ENCODE assay signal across 1 cellular context in the genomic region with DNA sequence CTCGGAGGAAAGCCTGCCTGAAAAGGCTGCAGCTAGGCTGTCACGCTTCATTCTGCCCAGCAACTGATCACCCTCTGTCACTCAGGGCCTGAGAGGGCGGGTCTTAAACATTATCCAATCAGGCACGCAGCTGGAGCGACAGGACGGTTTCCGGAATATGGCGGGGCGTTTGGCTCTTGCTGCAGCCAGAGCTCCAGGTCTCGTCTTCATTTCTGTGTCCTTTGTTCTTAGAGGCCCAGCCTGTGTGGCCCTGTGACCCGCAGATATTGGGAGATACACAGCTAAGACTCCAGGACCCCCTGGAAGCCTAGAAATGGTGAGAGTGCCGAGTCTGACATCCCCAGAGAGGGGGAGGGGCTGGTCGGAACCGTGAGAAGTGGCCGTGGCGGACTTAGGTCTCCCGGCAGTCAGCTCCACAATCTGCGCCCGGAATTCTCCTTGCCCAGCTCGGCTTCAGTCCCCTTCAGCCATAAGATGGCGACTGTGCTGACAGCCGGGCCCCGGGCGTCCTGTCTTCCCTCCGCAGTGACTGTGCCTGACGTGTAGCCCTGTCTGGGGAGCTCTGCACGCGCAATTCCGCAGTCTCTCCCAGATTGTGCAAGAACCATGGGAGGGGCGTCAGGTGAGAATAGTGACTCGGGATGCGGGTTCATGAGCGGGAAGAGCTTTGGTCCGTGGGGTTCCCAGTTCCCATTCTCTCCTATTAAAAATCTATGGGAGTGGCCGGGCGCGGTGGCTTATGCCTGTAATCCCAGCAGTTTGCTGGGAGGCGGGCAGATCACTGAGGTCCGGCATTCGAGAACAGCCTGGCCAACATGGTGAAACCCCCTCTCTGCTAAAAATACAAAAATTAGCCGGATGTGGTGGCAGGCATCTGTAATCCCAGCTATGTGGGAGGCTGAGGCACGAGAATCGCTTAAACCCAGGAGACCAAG.
TF ChIP-seq lines count a peak whose summit lies in the region.

A gene (plus strand): TSS at position 144 of the 935 bp plus-strand sequence. CDS start 170 bp downstream, at position 314.

TF ChIP-seq in HepG2, 621 proteins besides CTCF, POLR2A, EP300 and RAD21 (continued from another document and continues in another):
- TF ChIP-seq, protein P1, sequence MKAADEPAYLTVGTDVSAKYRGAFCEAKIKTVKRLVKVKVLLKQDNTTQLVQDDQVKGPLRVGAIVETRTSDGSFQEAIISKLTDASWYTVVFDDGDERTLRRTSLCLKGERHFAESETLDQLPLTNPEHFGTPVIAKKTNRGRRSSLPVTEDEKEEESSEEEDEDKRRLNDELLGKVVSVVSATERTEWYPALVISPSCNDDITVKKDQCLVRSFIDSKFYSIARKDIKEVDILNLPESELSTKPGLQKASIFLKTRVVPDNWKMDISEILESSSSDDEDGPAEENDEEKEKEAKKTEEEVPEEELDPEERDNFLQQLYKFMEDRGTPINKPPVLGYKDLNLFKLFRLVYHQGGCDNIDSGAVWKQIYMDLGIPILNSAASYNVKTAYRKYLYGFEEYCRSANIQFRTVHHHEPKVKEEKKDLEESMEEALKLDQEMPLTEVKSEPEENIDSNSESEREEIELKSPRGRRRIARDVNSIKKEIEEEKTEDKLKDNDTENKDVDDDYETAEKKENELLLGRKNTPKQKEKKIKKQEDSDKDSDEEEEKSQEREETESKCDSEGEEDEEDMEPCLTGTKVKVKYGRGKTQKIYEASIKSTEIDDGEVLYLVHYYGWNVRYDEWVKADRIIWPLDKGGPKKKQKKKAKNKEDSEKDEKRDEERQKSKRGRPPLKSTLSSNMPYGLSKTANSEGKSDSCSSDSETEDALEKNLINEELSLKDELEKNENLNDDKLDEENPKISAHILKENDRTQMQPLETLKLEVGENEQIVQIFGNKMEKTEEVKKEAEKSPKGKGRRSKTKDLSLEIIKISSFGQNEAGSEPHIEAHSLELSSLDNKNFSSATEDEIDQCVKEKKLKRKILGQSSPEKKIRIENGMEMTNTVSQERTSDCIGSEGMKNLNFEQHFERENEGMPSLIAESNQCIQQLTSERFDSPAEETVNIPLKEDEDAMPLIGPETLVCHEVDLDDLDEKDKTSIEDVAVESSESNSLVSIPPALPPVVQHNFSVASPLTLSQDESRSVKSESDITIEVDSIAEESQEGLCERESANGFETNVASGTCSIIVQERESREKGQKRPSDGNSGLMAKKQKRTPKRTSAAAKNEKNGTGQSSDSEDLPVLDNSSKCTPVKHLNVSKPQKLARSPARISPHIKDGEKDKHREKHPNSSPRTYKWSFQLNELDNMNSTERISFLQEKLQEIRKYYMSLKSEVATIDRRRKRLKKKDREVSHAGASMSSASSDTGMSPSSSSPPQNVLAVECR (CRISPR knock-in tag; IDR thresholded peaks at IDR 0.05; ENCODE audit: borderline replicate concordance): peak; percentile 72; the same call in 1 of the 2 replicates
- TF ChIP-seq, protein P2, sequence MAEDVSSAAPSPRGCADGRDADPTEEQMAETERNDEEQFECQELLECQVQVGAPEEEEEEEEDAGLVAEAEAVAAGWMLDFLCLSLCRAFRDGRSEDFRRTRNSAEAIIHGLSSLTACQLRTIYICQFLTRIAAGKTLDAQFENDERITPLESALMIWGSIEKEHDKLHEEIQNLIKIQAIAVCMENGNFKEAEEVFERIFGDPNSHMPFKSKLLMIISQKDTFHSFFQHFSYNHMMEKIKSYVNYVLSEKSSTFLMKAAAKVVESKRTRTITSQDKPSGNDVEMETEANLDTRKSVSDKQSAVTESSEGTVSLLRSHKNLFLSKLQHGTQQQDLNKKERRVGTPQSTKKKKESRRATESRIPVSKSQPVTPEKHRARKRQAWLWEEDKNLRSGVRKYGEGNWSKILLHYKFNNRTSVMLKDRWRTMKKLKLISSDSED (CRISPR knock-in tag; IDR thresholded peaks at IDR 0.05): no peak
- peak; percentile 53 for TF ChIP-seq TAF1 (CRISPR knock-in tag; IDR thresholded peaks at IDR 0.05)
- TF ChIP-seq ZSCAN12 (CRISPR knock-in tag; IDR thresholded peaks at IDR 0.05): no peak
- TF ChIP-seq ZFP90 (CRISPR knock-in tag; IDR thresholded peaks at IDR 0.05; ENCODE audit: borderline replicate concordance): 0 out of 2 replicates have a peak, but pooled peaks have one; percentile 53
- TF ChIP-seq, protein P3, sequence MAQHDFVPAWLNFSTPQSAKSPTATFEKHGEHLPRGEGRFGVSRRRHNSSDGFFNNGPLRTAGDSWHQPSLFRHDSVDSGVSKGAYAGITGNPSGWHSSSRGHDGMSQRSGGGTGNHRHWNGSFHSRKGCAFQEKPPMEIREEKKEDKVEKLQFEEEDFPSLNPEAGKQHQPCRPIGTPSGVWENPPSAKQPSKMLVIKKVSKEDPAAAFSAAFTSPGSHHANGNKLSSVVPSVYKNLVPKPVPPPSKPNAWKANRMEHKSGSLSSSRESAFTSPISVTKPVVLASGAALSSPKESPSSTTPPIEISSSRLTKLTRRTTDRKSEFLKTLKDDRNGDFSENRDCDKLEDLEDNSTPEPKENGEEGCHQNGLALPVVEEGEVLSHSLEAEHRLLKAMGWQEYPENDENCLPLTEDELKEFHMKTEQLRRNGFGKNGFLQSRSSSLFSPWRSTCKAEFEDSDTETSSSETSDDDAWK (CRISPR knock-in tag; IDR thresholded peaks at IDR 0.05): no peak
- TF ChIP-seq ETV6 (CRISPR knock-in tag; conservative IDR thresholded peaks at IDR 0.05): no peak
- TF ChIP-seq, protein P4, sequence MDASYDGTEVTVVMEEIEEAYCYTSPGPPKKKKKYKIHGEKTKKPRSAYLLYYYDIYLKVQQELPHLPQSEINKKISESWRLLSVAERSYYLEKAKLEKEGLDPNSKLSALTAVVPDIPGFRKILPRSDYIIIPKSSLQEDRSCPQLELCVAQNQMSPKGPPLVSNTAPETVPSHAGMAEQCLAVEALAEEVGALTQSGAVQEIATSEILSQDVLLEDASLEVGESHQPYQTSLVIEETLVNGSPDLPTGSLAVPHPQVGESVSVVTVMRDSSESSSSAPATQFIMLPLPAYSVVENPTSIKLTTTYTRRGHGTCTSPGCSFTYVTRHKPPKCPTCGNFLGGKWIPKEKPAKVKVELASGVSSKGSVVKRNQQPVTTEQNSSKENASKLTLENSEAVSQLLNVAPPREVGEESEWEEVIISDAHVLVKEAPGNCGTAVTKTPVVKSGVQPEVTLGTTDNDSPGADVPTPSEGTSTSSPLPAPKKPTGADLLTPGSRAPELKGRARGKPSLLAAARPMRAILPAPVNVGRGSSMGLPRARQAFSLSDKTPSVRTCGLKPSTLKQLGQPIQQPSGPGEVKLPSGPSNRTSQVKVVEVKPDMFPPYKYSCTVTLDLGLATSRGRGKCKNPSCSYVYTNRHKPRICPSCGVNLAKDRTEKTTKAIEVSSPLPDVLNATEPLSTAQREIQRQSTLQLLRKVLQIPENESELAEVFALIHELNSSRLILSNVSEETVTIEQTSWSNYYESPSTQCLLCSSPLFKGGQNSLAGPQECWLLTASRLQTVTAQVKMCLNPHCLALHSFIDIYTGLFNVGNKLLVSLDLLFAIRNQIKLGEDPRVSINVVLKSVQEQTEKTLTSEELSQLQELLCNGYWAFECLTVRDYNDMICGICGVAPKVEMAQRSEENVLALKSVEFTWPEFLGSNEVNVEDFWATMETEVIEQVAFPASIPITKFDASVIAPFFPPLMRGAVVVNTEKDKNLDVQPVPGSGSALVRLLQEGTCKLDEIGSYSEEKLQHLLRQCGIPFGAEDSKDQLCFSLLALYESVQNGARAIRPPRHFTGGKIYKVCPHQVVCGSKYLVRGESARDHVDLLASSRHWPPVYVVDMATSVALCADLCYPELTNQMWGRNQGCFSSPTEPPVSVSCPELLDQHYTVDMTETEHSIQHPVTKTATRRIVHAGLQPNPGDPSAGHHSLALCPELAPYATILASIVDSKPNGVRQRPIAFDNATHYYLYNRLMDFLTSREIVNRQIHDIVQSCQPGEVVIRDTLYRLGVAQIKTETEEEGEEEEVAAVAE (CRISPR knock-in tag; IDR thresholded peaks at IDR 0.05; ENCODE audit: borderline replicate concordance): no peak
- TF ChIP-seq, protein P5, sequence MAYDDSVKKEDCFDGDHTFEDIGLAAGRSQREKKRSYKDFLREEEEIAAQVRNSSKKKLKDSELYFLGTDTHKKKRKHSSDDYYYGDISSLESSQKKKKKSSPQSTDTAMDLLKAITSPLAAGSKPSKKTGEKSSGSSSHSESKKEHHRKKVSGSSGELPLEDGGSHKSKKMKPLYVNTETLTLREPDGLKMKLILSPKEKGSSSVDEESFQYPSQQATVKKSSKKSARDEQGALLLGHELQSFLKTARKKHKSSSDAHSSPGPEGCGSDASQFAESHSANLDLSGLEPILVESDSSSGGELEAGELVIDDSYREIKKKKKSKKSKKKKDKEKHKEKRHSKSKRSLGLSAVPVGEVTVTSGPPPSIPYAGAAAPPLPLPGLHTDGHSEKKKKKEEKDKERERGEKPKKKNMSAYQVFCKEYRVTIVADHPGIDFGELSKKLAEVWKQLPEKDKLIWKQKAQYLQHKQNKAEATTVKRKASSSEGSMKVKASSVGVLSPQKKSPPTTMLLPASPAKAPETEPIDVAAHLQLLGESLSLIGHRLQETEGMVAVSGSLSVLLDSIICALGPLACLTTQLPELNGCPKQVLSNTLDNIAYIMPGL (CRISPR knock-in tag; IDR thresholded peaks at IDR 0.05; ENCODE audit: borderline replicate concordance in 1 of 2, low read depth in 1 of 2): peak in 1 of 2 experiments; percentile 48; a peak in 1 of 4 replicates
- TF ChIP-seq POLR2AphosphoS5 (IDR thresholded peaks at IDR 0.05; ENCODE audit: low read depth, low read length): peak; percentile 79
- peak; percentile 48; the same call in 1 of the 2 replicates for TF ChIP-seq ZNF264 (CRISPR knock-in tag; IDR thresholded peaks at IDR 0.05)
- no peak for TF ChIP-seq SMAD9 (CRISPR knock-in tag; IDR thresholded peaks at IDR 0.05)
- TF ChIP-seq ELF1 (CRISPR knock-in tag; IDR thresholded peaks at IDR 0.05): peak; percentile 70
- TF ChIP-seq, protein P6, sequence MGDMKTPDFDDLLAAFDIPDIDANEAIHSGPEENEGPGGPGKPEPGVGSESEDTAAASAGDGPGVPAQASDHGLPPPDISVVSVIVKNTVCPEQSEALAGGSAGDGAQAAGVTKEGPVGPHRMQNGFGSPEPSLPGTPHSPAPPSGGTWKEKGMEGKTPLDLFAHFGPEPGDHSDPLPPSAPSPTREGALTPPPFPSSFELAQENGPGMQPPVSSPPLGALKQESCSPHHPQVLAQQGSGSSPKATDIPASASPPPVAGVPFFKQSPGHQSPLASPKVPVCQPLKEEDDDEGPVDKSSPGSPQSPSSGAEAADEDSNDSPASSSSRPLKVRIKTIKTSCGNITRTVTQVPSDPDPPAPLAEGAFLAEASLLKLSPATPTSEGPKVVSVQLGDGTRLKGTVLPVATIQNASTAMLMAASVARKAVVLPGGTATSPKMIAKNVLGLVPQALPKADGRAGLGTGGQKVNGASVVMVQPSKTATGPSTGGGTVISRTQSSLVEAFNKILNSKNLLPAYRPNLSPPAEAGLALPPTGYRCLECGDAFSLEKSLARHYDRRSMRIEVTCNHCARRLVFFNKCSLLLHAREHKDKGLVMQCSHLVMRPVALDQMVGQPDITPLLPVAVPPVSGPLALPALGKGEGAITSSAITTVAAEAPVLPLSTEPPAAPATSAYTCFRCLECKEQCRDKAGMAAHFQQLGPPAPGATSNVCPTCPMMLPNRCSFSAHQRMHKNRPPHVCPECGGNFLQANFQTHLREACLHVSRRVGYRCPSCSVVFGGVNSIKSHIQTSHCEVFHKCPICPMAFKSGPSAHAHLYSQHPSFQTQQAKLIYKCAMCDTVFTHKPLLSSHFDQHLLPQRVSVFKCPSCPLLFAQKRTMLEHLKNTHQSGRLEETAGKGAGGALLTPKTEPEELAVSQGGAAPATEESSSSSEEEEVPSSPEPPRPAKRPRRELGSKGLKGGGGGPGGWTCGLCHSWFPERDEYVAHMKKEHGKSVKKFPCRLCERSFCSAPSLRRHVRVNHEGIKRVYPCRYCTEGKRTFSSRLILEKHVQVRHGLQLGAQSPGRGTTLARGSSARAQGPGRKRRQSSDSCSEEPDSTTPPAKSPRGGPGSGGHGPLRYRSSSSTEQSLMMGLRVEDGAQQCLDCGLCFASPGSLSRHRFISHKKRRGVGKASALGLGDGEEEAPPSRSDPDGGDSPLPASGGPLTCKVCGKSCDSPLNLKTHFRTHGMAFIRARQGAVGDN (CRISPR knock-in tag; IDR thresholded peaks at IDR 0.05): peak; percentile 70
- no peak for TF ChIP-seq ZNF672 (CRISPR knock-in tag; IDR thresholded peaks at IDR 0.05)
- no peak for TF ChIP-seq ZNF839 (CRISPR knock-in tag; IDR thresholded peaks at IDR 0.05; ENCODE audit: borderline replicate concordance)
- TF ChIP-seq RFX5 (IDR thresholded peaks at IDR 0.05; ENCODE audit: low read depth, low read length): peak; percentile 99
- TF ChIP-seq ASH2L (IDR thresholded peaks at IDR 0.05; ENCODE audit: insufficient read length, low read depth, low read length): peak; percentile 47
- TF ChIP-seq ZNF891 (CRISPR knock-in tag; IDR thresholded peaks at IDR 0.05): 0 out of 2 replicates have a peak, but pooled peaks have one; percentile 52
- TF ChIP-seq ZKSCAN5 (CRISPR knock-in tag; IDR thresholded peaks at IDR 0.05): no peak
- TF ChIP-seq ZSCAN22 (CRISPR knock-in tag; IDR thresholded peaks at IDR 0.05): no peak
- no peak for TF ChIP-seq RCOR2 (CRISPR knock-in tag; IDR thresholded peaks at IDR 0.05)
- peak; percentile 77 for TF ChIP-seq POLR2G (IDR thresholded peaks at IDR 0.05; ENCODE audit: low read depth, low read length)
- no peak for TF ChIP-seq ZNF225 (CRISPR knock-in tag; IDR thresholded peaks at IDR 0.05)
- no peak for TF ChIP-seq RBM22 (optimal IDR thresholded peaks at IDR 0.05; ENCODE audit: low read length)
- TF ChIP-seq ZNF562 (CRISPR knock-in tag; IDR thresholded peaks at IDR 0.05; ENCODE audit: borderline replicate concordance): no peak
- TF ChIP-seq ZC3H13 (CRISPR knock-in tag; IDR thresholded peaks at IDR 0.05): no peak
- TF ChIP-seq NFYC (CRISPR knock-in tag; IDR thresholded peaks at IDR 0.05): peak; percentile 76
- 0 out of 2 replicates have a peak, but pooled peaks have one; percentile 6 for TF ChIP-seq STAG1 (CRISPR knock-in tag; IDR thresholded peaks at IDR 0.05)
- no peak for TF ChIP-seq MLLT10 (CRISPR knock-in tag; IDR thresholded peaks at IDR 0.05)
- peak; percentile 99 for TF ChIP-seq RFXAP (CRISPR knock-in tag; IDR thresholded peaks at IDR 0.05; ENCODE audit: borderline replicate concordance)
- TF ChIP-seq, protein P7, sequence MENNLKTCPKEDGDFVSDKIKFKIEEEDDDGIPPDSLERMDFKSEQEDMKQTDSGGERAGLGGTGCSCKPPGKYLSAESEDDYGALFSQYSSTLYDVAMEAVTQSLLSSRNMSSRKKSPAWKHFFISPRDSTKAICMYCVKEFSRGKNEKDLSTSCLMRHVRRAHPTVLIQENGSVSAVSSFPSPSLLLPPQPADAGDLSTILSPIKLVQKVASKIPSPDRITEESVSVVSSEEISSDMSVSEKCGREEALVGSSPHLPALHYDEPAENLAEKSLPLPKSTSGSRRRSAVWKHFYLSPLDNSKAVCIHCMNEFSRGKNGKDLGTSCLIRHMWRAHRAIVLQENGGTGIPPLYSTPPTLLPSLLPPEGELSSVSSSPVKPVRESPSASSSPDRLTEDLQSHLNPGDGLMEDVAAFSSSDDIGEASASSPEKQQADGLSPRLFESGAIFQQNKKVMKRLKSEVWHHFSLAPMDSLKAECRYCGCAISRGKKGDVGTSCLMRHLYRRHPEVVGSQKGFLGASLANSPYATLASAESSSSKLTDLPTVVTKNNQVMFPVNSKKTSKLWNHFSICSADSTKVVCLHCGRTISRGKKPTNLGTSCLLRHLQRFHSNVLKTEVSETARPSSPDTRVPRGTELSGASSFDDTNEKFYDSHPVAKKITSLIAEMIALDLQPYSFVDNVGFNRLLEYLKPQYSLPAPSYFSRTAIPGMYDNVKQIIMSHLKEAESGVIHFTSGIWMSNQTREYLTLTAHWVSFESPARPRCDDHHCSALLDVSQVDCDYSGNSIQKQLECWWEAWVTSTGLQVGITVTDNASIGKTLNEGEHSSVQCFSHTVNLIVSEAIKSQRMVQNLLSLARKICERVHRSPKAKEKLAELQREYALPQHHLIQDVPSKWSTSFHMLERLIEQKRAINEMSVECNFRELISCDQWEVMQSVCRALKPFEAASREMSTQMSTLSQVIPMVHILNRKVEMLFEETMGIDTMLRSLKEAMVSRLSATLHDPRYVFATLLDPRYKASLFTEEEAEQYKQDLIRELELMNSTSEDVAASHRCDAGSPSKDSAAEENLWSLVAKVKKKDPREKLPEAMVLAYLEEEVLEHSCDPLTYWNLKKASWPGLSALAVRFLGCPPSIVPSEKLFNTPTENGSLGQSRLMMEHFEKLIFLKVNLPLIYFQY (CRISPR knock-in tag; IDR thresholded peaks at IDR 0.05; ENCODE audit: borderline replicate concordance): no peak
